In genomic region chr16:4944333-4945281, GRCh38 we compare ENCODE assay signal across 8 cellular contexts. TPM values are rescaled to one million over a fixed set of nuclear protein-coding genes. Genes with fewer than 3 reads are reported as not detected.
DNase-seq lines count a peak whose midpoint lies in the region; ATAC-seq and TF ChIP-seq lines count a peak whose summit lies in the region.

No MANE protein-coding gene starts in this region.

- H4K20me1 ChIP-seq in Karpas-422 (ENCODE audit: insufficient read depth, low read depth, low read length), result no peaks in the 10 kb centered on the region

- no peak for TF ChIP-seq POLR2A in sigmoid colon (IDR thresholded peaks at IDR 0.05)

- DNase-seq in DMS53 treated with DMSO at 0.1 percent for 48 hours (lab: John Stamatoyannopoulos, UW; ENCODE audit: unreplicated experiment) (peak; percentile 83), NCI-H128 (lab: John Stamatoyannopoulos, UW; ENCODE audit: unreplicated experiment) (peak; percentile 64), WTC11 (ENCODE audit: low spot score) (peak; percentile 42), left ventricle myocardium inferior (peak; percentile 82), sigmoid colon (peak; percentile 98), UCSD-AML1 (lab: John Stamatoyannopoulos, UW; ENCODE audit: unreplicated experiment) (no peak), hippocampal formation (lab: John Stamatoyannopoulos, UW) (no peak), Karpas-422 (no peak)

- no peak overlapping the region for H3K4me3 ChIP-seq in left ventricle myocardium inferior
- H3K4me3 ChIP-seq in sigmoid colon, result peak overlapping the region in 1 of 4 donors; percentile 8
- H3K4me3 ChIP-seq in Karpas-422 (ENCODE audit: low read length), result no peak overlapping the region

- no peaks in the 10 kb centered on the region for H3K27me3 ChIP-seq in left ventricle myocardium inferior (ENCODE audit: low read depth)
- H3K27me3 ChIP-seq in sigmoid colon, result no peaks in the 10 kb centered on the region
- H3K27me3 ChIP-seq in Karpas-422 (ENCODE audit: low read length), result no peaks in the 10 kb centered on the region

- no peaks in the 10 kb centered on the region for H3K9me3 Mint-ChIP-seq in WTC11

- H3K4me1 ChIP-seq in left ventricle myocardium inferior (peaks cover 39% of the 10 kb centered on the region), sigmoid colon (peaks cover 0 to 39% (median 36%) of the 10 kb centered on the region in 4 donors), Karpas-422 (ENCODE audit: low read length) (no peaks in the 10 kb centered on the region)

- H3K4me3 Mint-ChIP-seq in WTC11, result no peak overlapping the region

- peak; percentile 20 for ATAC-seq in WTC11

- H3K27ac ChIP-seq in left ventricle myocardium inferior (replicated peaks) (peak overlapping the region; percentile 74), sigmoid colon (peak overlapping the region; percentile 86 to 92 (median 88)), Karpas-422 (ENCODE audit: low read length) (no peak overlapping the region)

- TF ChIP-seq EP300 in sigmoid colon (IDR thresholded peaks at IDR 0.05), result peak in 3 of 4 donors; percentile 5 to 79 (median 57)

- TF ChIP-seq CTCF in WTC11 (IDR thresholded peaks at IDR 0.05) (no peak), left ventricle myocardium inferior (IDR thresholded peaks at IDR 0.05; ENCODE audit: borderline replicate concordance) (no peak), sigmoid colon (IDR thresholded peaks at IDR 0.05) (no peak)

- no peaks in the 10 kb centered on the region for H3K79me2 ChIP-seq in Karpas-422 (ENCODE audit: low read length)

- H3K9me3 ChIP-seq in left ventricle myocardium inferior (replicated peaks) (no peaks in the 10 kb centered on the region), sigmoid colon (no peaks in the 10 kb centered on the region), Karpas-422 (ENCODE audit: low read length) (no peaks in the 10 kb centered on the region)

- H3K9ac ChIP-seq in Karpas-422 (ENCODE audit: low read length), result no peak overlapping the region

- WGBS in sigmoid colon, 2 donors, result 22 to 42% methylated on average over 20 of the region's 20 CpGs

- H3K9me2 ChIP-seq in Karpas-422 (replicated peaks; ENCODE audit: insufficient read depth, low read length), result no peaks in the 10 kb centered on the region

- H3K4me2 ChIP-seq in Karpas-422 (ENCODE audit: low read depth, low read length, poor library complexity, severe bottlenecking), result no peak overlapping the region

- H3K36me3 Mint-ChIP-seq in WTC11, result no peaks in the 10 kb centered on the region

- H3K27me3 Mint-ChIP-seq in WTC11 (ENCODE audit: low read depth), result no peaks in the 10 kb centered on the region

- POLR2A ChIA-PET in WTC11 (lab: Charles Lee), result no interaction called here

- no peaks in the 10 kb centered on the region for H3K36me3 ChIP-seq in left ventricle myocardium inferior
- no peaks in the 10 kb centered on the region for H3K36me3 ChIP-seq in sigmoid colon
- H3K36me3 ChIP-seq in Karpas-422 (ENCODE audit: insufficient read depth, low read length), result no peaks in the 10 kb centered on the region

- intact Hi-C loops in left ventricle myocardium inferior (cut with micrococcal nuclease), result no loop called here
- intact Hi-C loops in sigmoid colon (cut with DNase I), result loop anchor here (5.0 kb wide), 1 partner anchor 97 kb away; the partner anchor contains the start of genes GLYR1 and UBN1

- CTCF ChIA-PET in WTC11 (lab: Charles Lee), result interaction anchor here (0.6 to 3.1 kb wide), 3 partner anchors 8 to 329 kb away, joined by 3 to 14 read pairs (median 6); no protein-coding TSS in a partner anchor

- H2AFZ ChIP-seq in Karpas-422 (ENCODE audit: low read length), result no peak overlapping the region

- H3K4me1 Mint-ChIP-seq in WTC11, result peaks cover 51% of the 10 kb centered on the region

- H3K27ac Mint-ChIP-seq in WTC11, result peak overlapping the region; percentile 89

TF ChIP-seq in WTC11, 78 proteins besides CTCF, POLR2A, EP300 and RAD21:
- TF ChIP-seq RORB (CRISPR knock-in tag; IDR thresholded peaks at IDR 0.05), result no peak
- TF ChIP-seq CBFB (CRISPR knock-in tag; IDR thresholded peaks at IDR 0.05; ENCODE audit: low read depth), result no peak
- peak; percentile 61; the same call in 1 of the 2 replicates for TF ChIP-seq GABPB1 (CRISPR knock-in tag; IDR thresholded peaks at IDR 0.05)
- no peak for TF ChIP-seq NR3C1 (CRISPR knock-in tag; conservative IDR thresholded peaks at IDR 0.05; ENCODE audit: low read depth)
- no peak for TF ChIP-seq CDX4 (CRISPR knock-in tag; IDR thresholded peaks at IDR 0.05; ENCODE audit: borderline replicate concordance)
TF ChIP-seq in WTC11: peak in this region for 1.

RNA-seq across cellular contexts. Expression of gene PPL, which starts 7.7 kb away (rescaled TPM):
- total RNA-seq in WTC11 (2021), result 28.5 to 29.6 TPM (median 28.7 TPM) in 3 replicates
- 7.6 TPM for total RNA-seq in left ventricle myocardium inferior
- total RNA-seq in sigmoid colon, result 10 to 100 TPM; 10.3 to 42.9 (median 37.0) TPM
- polyA plus RNA-seq in sigmoid colon, result 10 to 100 TPM in 1 of 3 donors, 1 to 10 TPM in 2; 4.6 to 27.0 (median 8.3) TPM
- not detected in 2 replicates for total RNA-seq in Karpas-422 (2014; rRNA removed; shearing (Covaris generic); ENCODE audit: low replicate concordance)

RNA-seq across cellular contexts. Expression of gene SEC14L5, which starts 13.5 kb away (rescaled TPM):
- total RNA-seq in WTC11 (2021) (2.1 to 2.4 TPM (median 2.3 TPM) in 3 replicates), left ventricle myocardium inferior (15.5 TPM), sigmoid colon (1 to 10 TPM in 1 of 4 donors, under 1 TPM in 3; 0.28 to 2.5 (median 0.65) TPM)
- polyA plus RNA-seq in sigmoid colon, result under 1 TPM; under 0.01 to 0.46 (median 0.35) TPM
- total RNA-seq in Karpas-422 (2014; rRNA removed; shearing (Covaris generic); ENCODE audit: low replicate concordance), result not detected in 2 replicates

Comparison
In these comparisons a context has a peak if more than half of its experiments do, and no peak if none do; other contexts are left out.
1. DNase-seq: peak in DMS53 treated with DMSO at 0.1 percent for 48 hours (single experiment), NCI-H128 (single experiment), WTC11 (single experiment), left ventricle myocardium inferior (single experiment) and sigmoid colon (single experiment); none in UCSD-AML1 (single experiment), hippocampal formation (0 of 2) and Karpas-422 (single experiment).